16 cellular contexts compared by ENCODE assay signal in the genomic region with DNA sequence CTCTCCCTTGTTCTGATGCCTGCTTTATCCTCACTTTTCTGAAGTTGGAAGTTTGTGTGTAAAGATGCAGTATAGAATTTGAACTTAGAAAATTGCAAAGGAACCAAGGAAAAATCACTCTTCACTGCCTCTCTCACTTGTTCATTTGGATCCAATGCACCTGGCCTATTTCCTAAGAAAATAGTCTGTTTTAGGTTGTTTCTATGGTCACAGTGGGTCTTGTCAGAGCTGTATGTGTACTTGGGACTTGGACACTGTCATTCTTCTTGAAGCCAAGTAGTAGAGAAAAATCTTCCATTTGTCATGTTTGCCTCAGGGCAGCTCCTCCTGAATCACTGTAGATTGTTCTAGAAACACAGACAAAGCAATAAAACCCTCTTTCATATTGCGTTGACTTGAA.
DNase-seq lines count a peak whose midpoint lies in the region; ATAC-seq and TF ChIP-seq lines count a peak whose summit lies in the region.
"Had no signal": no experiment of that assay in that cellular context is flagged by ENCODE, and none has a peak within 500 bp of the region (broad histone marks: within the 10 kb centered on the region; RNA-seq: fewer than 3 reads in every experiment).

No MANE protein-coding gene starts in this region.

- H3K4me1 ChIP-seq in KMS-11 (ENCODE audit: low read depth, poor library complexity, severe bottlenecking), result peaks cover 6% of the 10 kb centered on the region
- H3K4me1 ChIP-seq in stomach smooth muscle (ENCODE audit: control insufficient read depth, insufficient read depth, low read length), result peaks cover 31% of the 10 kb centered on the region

- no peak overlapping the region for H3K4me3 Mint-ChIP-seq in chondrocyte (ENCODE audit: unreplicated experiment)
- H3K4me3 Mint-ChIP-seq: activated T-helper 17 cell treated with anti-CD3 and anti-CD28 coated beads, Interleukin-2, amount 50 U/mL, for 72 hours had no signal

- H3K9ac ChIP-seq in KMS-11, result no peak overlapping the region
- no peak overlapping the region for H3K9ac ChIP-seq in stomach smooth muscle (ENCODE audit: low read length in 2 of 2)

- H2AFZ ChIP-seq in KMS-11 (ENCODE audit: low read depth), result peak overlapping the region; percentile 50; the same call in 1 of the 2 replicates

- H3K9me3 ChIP-seq in stomach smooth muscle (ENCODE audit: control insufficient read depth in 2 of 2, low read length in 2 of 2), result no peaks in the 10 kb centered on the region
- H3K9me3 ChIP-seq: body of pancreas, lower lobe of right lung, Peyer's patch had no signal

- H3K27me3 Mint-ChIP-seq in chondrocyte (ENCODE audit: low read depth), result no peaks in the 10 kb centered on the region
- H3K27me3 Mint-ChIP-seq: activated T-helper 17 cell treated with anti-CD3 and anti-CD28 coated beads, Interleukin-2, amount 50 U/mL, for 72 hours had no signal

- no peak overlapping the region for H3K4me2 ChIP-seq in KMS-11

- peak overlapping the region; percentile 85 for H3K27ac Mint-ChIP-seq in chondrocyte (ENCODE audit: unreplicated experiment)
- H3K27ac Mint-ChIP-seq: activated T-helper 17 cell treated with anti-CD3 and anti-CD28 coated beads, Interleukin-2, amount 50 U/mL, for 72 hours had no signal

- no peaks in the 10 kb centered on the region for H4K20me1 ChIP-seq in KMS-11 (ENCODE audit: insufficient read depth)

- DNase-seq in chondrocyte (ENCODE audit: low spot score) (no peak), medulla oblongata (ENCODE audit: extremely low spot score) (peak; percentile 40), cortex of kidney (lab: John Stamatoyannopoulos, UW) (no peak)
- DNase-seq: activated CD4-positive, alpha-beta T cell treated with anti-CD3 and anti-CD28 coated beads for 48 hours; body of pancreas; lower lobe of right lung; NCI-H146; NCI-H524 treated with DMSO at 0.1 percent for 48 hours; Peyer's patch; T-helper 2 cell had no signal

- H3K79me2 ChIP-seq in KMS-11 (ENCODE audit: insufficient read depth, low read depth), result no peaks in the 10 kb centered on the region

- H3K27ac ChIP-seq in KMS-11 (no peak overlapping the region), stomach smooth muscle (ENCODE audit: low read length) (peak overlapping the region; percentile 7)
- H3K27ac ChIP-seq: body of pancreas, lower lobe of right lung, Peyer's patch had no signal

- no peak for ATAC-seq in HG03521 (IDR thresholded peaks at IDR 0.05; ENCODE audit: unreplicated experiment)
- no peak for ATAC-seq in GM19328 (IDR thresholded peaks at IDR 0.05; ENCODE audit: unreplicated experiment)
- no peak for ATAC-seq in HG02798 (IDR thresholded peaks at IDR 0.05; ENCODE audit: poor library complexity, unreplicated experiment)
- ATAC-seq: activated T-helper 17 cell treated with anti-CD3 and anti-CD28 coated beads, Interleukin-2, amount 50 U/mL, for 72 hours had no signal

- H3K36me3 ChIP-seq in KMS-11 (ENCODE audit: insufficient read depth) (no peaks in the 10 kb centered on the region), stomach smooth muscle (ENCODE audit: control insufficient read depth in 2 of 2, insufficient read depth in 2 of 2, low read length in 2 of 2) (no peaks in the 10 kb centered on the region)
- H3K36me3 ChIP-seq: lower lobe of right lung, Peyer's patch had no signal

- H3K36me3 Mint-ChIP-seq in chondrocyte (ENCODE audit: low read depth), result no peaks in the 10 kb centered on the region

- peaks cover 26% of the 10 kb centered on the region for H3K4me1 Mint-ChIP-seq in chondrocyte (ENCODE audit: low read depth)
- H3K4me1 Mint-ChIP-seq: activated T-helper 17 cell treated with anti-CD3 and anti-CD28 coated beads, Interleukin-2, amount 50 U/mL, for 72 hours had no signal

- TF ChIP-seq CTCF in KMS-11 (conservative IDR thresholded peaks at IDR 0.05; ENCODE audit: low read depth, low read length) (no peak), chondrocyte (IDR thresholded peaks at IDR 0.05) (no peak)

- H3K27me3 ChIP-seq in KMS-11 (ENCODE audit: insufficient read depth, low read depth) (no peaks in the 10 kb centered on the region), stomach smooth muscle (ENCODE audit: control insufficient read depth in 1 of 2, insufficient read depth in 2 of 2, low read length in 2 of 2) (no peaks in the 10 kb centered on the region)
- H3K27me3 ChIP-seq: body of pancreas, Peyer's patch had no signal

- H3K9me3 Mint-ChIP-seq in chondrocyte (ENCODE audit: low read depth), result no peaks in the 10 kb centered on the region
- H3K9me3 Mint-ChIP-seq: activated T-helper 17 cell treated with anti-CD3 and anti-CD28 coated beads, Interleukin-2, amount 50 U/mL, for 72 hours had no signal

- H3K4me3 ChIP-seq in KMS-11 (IDR thresholded peaks at IDR 0.05; ENCODE audit: insufficient read depth, low read depth, low read length) (no peak overlapping the region), stomach smooth muscle (ENCODE audit: low read length in 2 of 2) (no peak overlapping the region)
- H3K4me3 ChIP-seq: body of pancreas, lower lobe of right lung, Peyer's patch had no signal
